14 cellular contexts compared by ENCODE assay signal in genomic region chr2:217573565-217573964, GRCh38.
DNase-seq lines count a peak whose midpoint lies in the region; FAIRE-seq and TF ChIP-seq lines count a peak whose summit lies in the region.
"Had no signal": no experiment of that assay in that cellular context is flagged by ENCODE, and none has a peak within 500 bp of the region (broad histone marks: within the 10 kb centered on the region; RNA-seq: fewer than 3 reads in every experiment).

No MANE protein-coding gene starts in this region.

- H3K14ac ChIP-seq in mesenchymal stem cell (ENCODE audit: low read length in 2 of 2) = no peak overlapping the region

- no peaks in the 10 kb centered on the region for H3K36me3 ChIP-seq in bronchial epithelial cell (ENCODE audit: control insufficient read depth, insufficient read depth, low read length)
- H3K36me3 ChIP-seq in mesenchymal stem cell (ENCODE audit: control insufficient read depth in 1 of 2, insufficient read depth in 2 of 2, low read depth in 1 of 2, low read length in 2 of 2) = no peaks in the 10 kb centered on the region
- H3K36me3 ChIP-seq in endodermal cell (ENCODE audit: control insufficient read depth, insufficient read depth, low read length) = no peaks in the 10 kb centered on the region
- H3K36me3 ChIP-seq: cardiac muscle cell had no signal

- H3K9me3 ChIP-seq in mesenchymal stem cell (ENCODE audit: control insufficient read depth, low read length) = no peaks in the 10 kb centered on the region
- H3K9me3 ChIP-seq in endodermal cell (ENCODE audit: control insufficient read depth, low read length) = no peaks in the 10 kb centered on the region

- H3K4me3 Mint-ChIP-seq in endodermal cell = no peak overlapping the region

- no peak overlapping the region for H3K18ac ChIP-seq in mesenchymal stem cell (ENCODE audit: low read depth in 1 of 2, low read length in 2 of 2)

- H3K4ac ChIP-seq in mesenchymal stem cell (ENCODE audit: low read depth in 1 of 2, low read length in 2 of 2) = no peak overlapping the region

- WGBS in mesenchymal stem cell = 51% methylated on average over 3 of the region's 3 CpGs
- WGBS in endodermal cell (ENCODE audit: insufficient coverage in 1 of 2, insufficient read length in 1 of 2), 2 experiments = 88% methylated on average over 3 of the region's 3 CpGs; no CpG with 5 or more reads in 1 of the 2 experiments

- peak; percentile 7 for DNase-seq in Caki2 (ENCODE audit: low read depth)
- DNase-seq in HTR-8/SVneo (ENCODE audit: insufficient read length, low spot score) = peak; percentile 65
- DNase-seq in bronchial epithelial cell (ENCODE audit: low read depth) = peak; percentile 47
- DNase-seq in mesenchymal stem cell = peak; percentile 71
- DNase-seq in activated CD4-positive, alpha-beta T cell treated with anti-CD3 and anti-CD28 coated beads, Interleukin-2, amount 50 U/mL, for 48 hours = no peak
- no peak for DNase-seq in NCI-H2227 (lab: John Stamatoyannopoulos, UW; ENCODE audit: unreplicated experiment)
- no peak for DNase-seq in SIG-M5 treated with dmso at 0.1 percent for 504 hours (lab: John Stamatoyannopoulos, UW; ENCODE audit: unreplicated experiment)
- no peak for DNase-seq in endodermal cell
- DNase-seq: activated effector memory CD4-positive, alpha-beta T cell treated with anti-CD3 and anti-CD28 coated beads, Interleukin-2, amount 50 U/mL, for 16 hours; C1 segment of cervical spinal cord; NCI-H2081 treated with DMSO at 0.1 percent for 48 hours; posterior cingulate gyrus had no signal

- no peak overlapping the region for H3K4me2 ChIP-seq in mesenchymal stem cell (ENCODE audit: low read length, poor library complexity, severe bottlenecking)

- no peaks in the 10 kb centered on the region for H3K9me3 Mint-ChIP-seq in endodermal cell

- H3K27me3 Mint-ChIP-seq in endodermal cell (ENCODE audit: insufficient read depth) = peaks cover 4% of the 10 kb centered on the region

- H3K36me3 Mint-ChIP-seq in endodermal cell (ENCODE audit: low read depth) = no peaks in the 10 kb centered on the region

- no peak overlapping the region for H2AK5ac ChIP-seq in mesenchymal stem cell (ENCODE audit: low read length, severe bottlenecking)

- no peaks in the 10 kb centered on the region for H3K4me1 ChIP-seq in mesenchymal stem cell (ENCODE audit: control insufficient read depth, insufficient read depth, low read depth, low read length)
- H3K4me1 ChIP-seq in endodermal cell (ENCODE audit: control insufficient read depth, insufficient read depth, low read length) = no peaks in the 10 kb centered on the region

- H3K23ac ChIP-seq in mesenchymal stem cell (ENCODE audit: low read length in 2 of 2) = no peak overlapping the region

- H3K4me3 ChIP-seq in bronchial epithelial cell (ENCODE audit: low read depth, low read length) (no peak overlapping the region), mesenchymal stem cell (ENCODE audit: insufficient read depth in 1 of 2, low read depth in 1 of 2, low read length in 2 of 2) (no peak overlapping the region), endodermal cell (ENCODE audit: low read length) (no peak overlapping the region)
- H3K4me3 ChIP-seq: cardiac muscle cell had no signal

- TF ChIP-seq CTCF in bronchial epithelial cell (IDR thresholded peaks at IDR 0.05; ENCODE audit: insufficient read depth, low read length, severe bottlenecking) (no peak), endodermal cell (conservative IDR thresholded peaks at IDR 0.05) (no peak)

- H3K27ac ChIP-seq in mesenchymal stem cell (ENCODE audit: low read length, poor library complexity, severe bottlenecking) (no peak overlapping the region), endodermal cell (ENCODE audit: low read depth, low read length) (no peak overlapping the region)
- H3K27ac ChIP-seq: cardiac muscle cell had no signal

- no peak overlapping the region for H4K8ac ChIP-seq in mesenchymal stem cell (ENCODE audit: low read length)

- no peak overlapping the region for H2BK120ac ChIP-seq in mesenchymal stem cell (ENCODE audit: low read depth, low read length)

- in situ Hi-C loops in Caki2 (cut with HindIII; ENCODE audit: low pct_unique_long_range_greater_than_20kb, low sequenced_read_pairs) = no loop called here

- no peaks in the 10 kb centered on the region for H3K4me1 Mint-ChIP-seq in endodermal cell

- no peak overlapping the region for H2AFZ ChIP-seq in mesenchymal stem cell (ENCODE audit: low read depth, low read length)

- H3K27ac Mint-ChIP-seq in endodermal cell = no peak overlapping the region

- no peak overlapping the region for H4K91ac ChIP-seq in mesenchymal stem cell (ENCODE audit: low read length)

- no peak overlapping the region for H2BK5ac ChIP-seq in mesenchymal stem cell (ENCODE audit: low read depth, low read length, poor library complexity, severe bottlenecking)

- FAIRE-seq in HTR-8/SVneo (lab: Jason Lieb, UNC) (no peak), bronchial epithelial cell (lab: Jason Lieb, UNC) (peak; percentile 13)
- FAIRE-seq: G401.6 had no signal

- H2BK15ac ChIP-seq in mesenchymal stem cell (ENCODE audit: low read depth, poor library complexity, severe bottlenecking) = no peak overlapping the region

- H3K27me3 ChIP-seq in bronchial epithelial cell (ENCODE audit: control insufficient read depth, insufficient read depth, low read length) = peaks cover 2% of the 10 kb centered on the region
- H3K27me3 ChIP-seq in mesenchymal stem cell (ENCODE audit: control insufficient read depth in 1 of 2, insufficient read depth in 1 of 2, low read length in 2 of 2) = no peaks in the 10 kb centered on the region
- no peaks in the 10 kb centered on the region for H3K27me3 ChIP-seq in endodermal cell (ENCODE audit: control insufficient read depth, insufficient read depth, low read length, poor library complexity, severe bottlenecking)
- H3K27me3 ChIP-seq: cardiac muscle cell had no signal

- H3K9ac ChIP-seq in mesenchymal stem cell (ENCODE audit: low read length) (no peak overlapping the region), endodermal cell (ENCODE audit: extremely low read depth, low read length, poor library complexity, severe bottlenecking) (no peak overlapping the region)

- H2BK12ac ChIP-seq in mesenchymal stem cell (ENCODE audit: low read length in 2 of 2) = no peak overlapping the region

- H3K79me1 ChIP-seq in mesenchymal stem cell (replicated peaks; ENCODE audit: low read length, poor library complexity, severe bottlenecking) = no peaks in the 10 kb centered on the region

Comparison
In these comparisons a context has a peak if more than half of its experiments do, and no peak if none do; other contexts are left out.
1. DNase-seq: peak in Caki2 (single experiment), HTR-8/SVneo (single experiment), bronchial epithelial cell (single experiment) and mesenchymal stem cell (single experiment); none in activated CD4-positive, alpha-beta T cell treated with anti-CD3 and anti-CD28 coated beads, Interleukin-2, amount 50 U/mL, for 48 hours (0 of 2), NCI-H2227 (single experiment), SIG-M5 treated with dmso at 0.1 percent for 504 hours (single experiment) and endodermal cell (single experiment).